3 cellular contexts compared by ENCODE assay signal in the genomic region with DNA sequence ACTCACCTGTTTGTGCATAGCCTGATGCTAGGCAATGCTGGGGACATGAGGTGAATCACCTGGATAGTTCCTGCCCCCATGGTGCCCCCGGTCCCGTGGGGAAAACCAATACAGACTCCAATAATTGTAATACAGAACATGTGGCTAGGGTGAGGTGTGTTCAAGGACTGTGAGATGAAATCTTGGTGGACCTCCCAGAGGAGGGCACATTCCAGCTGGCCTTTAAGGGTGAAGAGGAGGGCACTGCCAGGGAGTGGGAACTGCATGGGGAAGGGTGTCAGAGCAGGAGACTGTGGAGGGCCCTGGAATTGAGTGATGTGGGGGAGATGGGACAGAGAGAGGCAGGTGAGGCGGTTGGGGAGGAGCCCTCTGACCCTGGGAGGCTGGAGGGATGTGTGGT.
TF ChIP-seq lines count a peak whose summit lies in the region.

No MANE protein-coding gene starts in this region.

TF ChIP-seq in SK-N-SH treated with all-trans-retinoic acid at 6 μM for 48 hours, 23 proteins besides CTCF, POLR2A, EP300 and RAD21:
- TF ChIP-seq ZFP3 (CRISPR knock-in tag; IDR thresholded peaks at IDR 0.05) (peak; percentile 75; the same call in 1 of the 2 replicates), PPARA (CRISPR knock-in tag; IDR thresholded peaks at IDR 0.05; ENCODE audit: borderline replicate concordance) (no peak), ISL1 (CRISPR knock-in tag; IDR thresholded peaks at IDR 0.05) (no peak), ZC3H10 (CRISPR knock-in tag; IDR thresholded peaks at IDR 0.05) (no peak)
- TF ChIP-seq, protein P1, sequence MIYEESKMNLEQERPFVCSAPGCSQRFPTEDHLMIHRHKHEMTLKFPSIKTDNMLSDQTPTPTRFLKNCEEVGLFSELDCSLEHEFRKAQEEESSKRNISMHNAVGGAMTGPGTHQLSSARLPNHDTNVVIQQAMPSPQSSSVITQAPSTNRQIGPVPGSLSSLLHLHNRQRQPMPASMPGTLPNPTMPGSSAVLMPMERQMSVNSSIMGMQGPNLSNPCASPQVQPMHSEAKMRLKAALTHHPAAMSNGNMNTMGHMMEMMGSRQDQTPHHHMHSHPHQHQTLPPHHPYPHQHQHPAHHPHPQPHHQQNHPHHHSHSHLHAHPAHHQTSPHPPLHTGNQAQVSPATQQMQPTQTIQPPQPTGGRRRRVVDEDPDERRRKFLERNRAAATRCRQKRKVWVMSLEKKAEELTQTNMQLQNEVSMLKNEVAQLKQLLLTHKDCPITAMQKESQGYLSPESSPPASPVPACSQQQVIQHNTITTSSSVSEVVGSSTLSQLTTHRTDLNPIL (CRISPR knock-in tag; IDR thresholded peaks at IDR 0.05; ENCODE audit: low read depth), result no peak

TF ChIP-seq in SK-N-SH, 30 proteins besides CTCF, POLR2A, EP300 and RAD21:
- no peak for TF ChIP-seq TEAD4 (IDR thresholded peaks at IDR 0.05; ENCODE audit: borderline replicate concordance, insufficient read depth)

TF ChIP-seq in HepG2, 621 proteins besides CTCF, POLR2A, EP300 and RAD21:
- TF ChIP-seq, protein P2, sequence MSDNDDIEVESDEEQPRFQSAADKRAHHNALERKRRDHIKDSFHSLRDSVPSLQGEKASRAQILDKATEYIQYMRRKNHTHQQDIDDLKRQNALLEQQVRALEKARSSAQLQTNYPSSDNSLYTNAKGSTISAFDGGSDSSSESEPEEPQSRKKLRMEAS (IDR thresholded peaks at IDR 0.05), result no peak
- 0 out of 2 replicates have a peak, but pooled peaks have one; percentile 37 for TF ChIP-seq EED (CRISPR knock-in tag; IDR thresholded peaks at IDR 0.05)
- TF ChIP-seq ZNF605 (CRISPR knock-in tag; IDR thresholded peaks at IDR 0.05), result 0 out of 2 replicates have a peak, but pooled peaks have one; percentile 19
- no peak for TF ChIP-seq HNRNPLL (IDR thresholded peaks at IDR 0.05; ENCODE audit: low read depth, low read length, poor library complexity, severe bottlenecking)
- no peak for TF ChIP-seq ZBTB21 (CRISPR knock-in tag; IDR thresholded peaks at IDR 0.05)
- TF ChIP-seq, protein P3, sequence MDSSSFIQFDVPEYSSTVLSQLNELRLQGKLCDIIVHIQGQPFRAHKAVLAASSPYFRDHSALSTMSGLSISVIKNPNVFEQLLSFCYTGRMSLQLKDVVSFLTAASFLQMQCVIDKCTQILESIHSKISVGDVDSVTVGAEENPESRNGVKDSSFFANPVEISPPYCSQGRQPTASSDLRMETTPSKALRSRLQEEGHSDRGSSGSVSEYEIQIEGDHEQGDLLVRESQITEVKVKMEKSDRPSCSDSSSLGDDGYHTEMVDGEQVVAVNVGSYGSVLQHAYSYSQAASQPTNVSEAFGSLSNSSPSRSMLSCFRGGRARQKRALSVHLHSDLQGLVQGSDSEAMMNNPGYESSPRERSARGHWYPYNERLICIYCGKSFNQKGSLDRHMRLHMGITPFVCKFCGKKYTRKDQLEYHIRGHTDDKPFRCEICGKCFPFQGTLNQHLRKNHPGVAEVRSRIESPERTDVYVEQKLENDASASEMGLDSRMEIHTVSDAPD (CRISPR knock-in tag; IDR thresholded peaks at IDR 0.05), result no peak
- TF ChIP-seq, protein P4, sequence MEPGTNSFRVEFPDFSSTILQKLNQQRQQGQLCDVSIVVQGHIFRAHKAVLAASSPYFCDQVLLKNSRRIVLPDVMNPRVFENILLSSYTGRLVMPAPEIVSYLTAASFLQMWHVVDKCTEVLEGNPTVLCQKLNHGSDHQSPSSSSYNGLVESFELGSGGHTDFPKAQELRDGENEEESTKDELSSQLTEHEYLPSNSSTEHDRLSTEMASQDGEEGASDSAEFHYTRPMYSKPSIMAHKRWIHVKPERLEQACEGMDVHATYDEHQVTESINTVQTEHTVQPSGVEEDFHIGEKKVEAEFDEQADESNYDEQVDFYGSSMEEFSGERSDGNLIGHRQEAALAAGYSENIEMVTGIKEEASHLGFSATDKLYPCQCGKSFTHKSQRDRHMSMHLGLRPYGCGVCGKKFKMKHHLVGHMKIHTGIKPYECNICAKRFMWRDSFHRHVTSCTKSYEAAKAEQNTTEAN (CRISPR knock-in tag; conservative IDR thresholded peaks at IDR 0.05), result no peak
- no peak for TF ChIP-seq CBX1 (IDR thresholded peaks at IDR 0.05; ENCODE audit: low read depth)
